19 cellular contexts compared by ENCODE assay signal in genomic region chr14:105951399-105951798, GRCh38.
DNase-seq lines count a peak whose midpoint lies in the region; ATAC-seq, FAIRE-seq and TF ChIP-seq lines count a peak whose summit lies in the region.
"Had no signal": no experiment of that assay in that cellular context is flagged by ENCODE, and none has a peak within 500 bp of the region (broad histone marks: within the 10 kb centered on the region; RNA-seq: fewer than 3 reads in every experiment).

No MANE protein-coding gene starts in this region.

- H3K27ac Mint-ChIP-seq in dendritic cell treated with granulocyte-macrophage colony-stimulating factor and Interleukin-4, amounts not matched to agents 40 ng/mL and 50 ng/mL, for 4 days: peak overlapping the region; percentile 28
- H3K27ac Mint-ChIP-seq in stimulated activated memory B cell treated with anti-CD40 and anti-IgM and Interleukin-4, amounts not matched to agents 10 μg/mL and 1 μg/mL and 100 μg/mL, for 72 hours: peak overlapping the region; percentile 49
- H3K27ac Mint-ChIP-seq in nephron progenitor cell: no peak overlapping the region
- H3K27ac Mint-ChIP-seq: CD4-positive, alpha-beta T cell; CD8-positive, alpha-beta T cell had no signal

- no peak overlapping the region for H3K4me3 Mint-ChIP-seq in dendritic cell treated with granulocyte-macrophage colony-stimulating factor and Interleukin-4, amounts not matched to agents 40 ng/mL and 50 ng/mL, for 4 days
- no peak overlapping the region for H3K4me3 Mint-ChIP-seq in stimulated activated memory B cell treated with anti-CD40 and anti-IgM and Interleukin-4, amounts not matched to agents 10 μg/mL and 1 μg/mL and 100 μg/mL, for 72 hours
- H3K4me3 Mint-ChIP-seq in nephron progenitor cell: no peak overlapping the region
- H3K4me3 Mint-ChIP-seq: B cell; CD4-positive, alpha-beta T cell; CD8-positive, alpha-beta T cell had no signal

- no peak for ATAC-seq in stimulated activated memory B cell treated with anti-CD40 and anti-IgM and Interleukin-4, amounts not matched to agents 10 μg/mL and 1 μg/mL and 100 μg/mL, for 72 hours
- ATAC-seq: A549; CD8-positive, alpha-beta T cell had no signal

- FAIRE-seq in HTR-8/SVneo (lab: Jason Lieb, UNC): no peak
- FAIRE-seq: A549, D721Med, G401.6, GM12891, GM19239 had no signal

- peaks cover 48% of the 10 kb centered on the region for H3K4me1 Mint-ChIP-seq in dendritic cell treated with granulocyte-macrophage colony-stimulating factor and Interleukin-4, amounts not matched to agents 40 ng/mL and 50 ng/mL, for 4 days (ENCODE audit: low read depth)
- peaks cover 45% of the 10 kb centered on the region for H3K4me1 Mint-ChIP-seq in stimulated activated memory B cell treated with anti-CD40 and anti-IgM and Interleukin-4, amounts not matched to agents 10 μg/mL and 1 μg/mL and 100 μg/mL, for 72 hours
- no peaks in the 10 kb centered on the region for H3K4me1 Mint-ChIP-seq in nephron progenitor cell

- TF ChIP-seq CTCF in nephron progenitor cell (IDR thresholded peaks at IDR 0.05): no peak

- no peaks in the 10 kb centered on the region for H3K36me3 Mint-ChIP-seq in dendritic cell treated with granulocyte-macrophage colony-stimulating factor and Interleukin-4, amounts not matched to agents 40 ng/mL and 50 ng/mL, for 4 days (ENCODE audit: low read depth)
- H3K36me3 Mint-ChIP-seq in stimulated activated memory B cell treated with anti-CD40 and anti-IgM and Interleukin-4, amounts not matched to agents 10 μg/mL and 1 μg/mL and 100 μg/mL, for 72 hours: no peaks in the 10 kb centered on the region
- peaks cover 4% of the 10 kb centered on the region for H3K36me3 Mint-ChIP-seq in nephron progenitor cell (ENCODE audit: low read depth)
- H3K36me3 Mint-ChIP-seq: CD8-positive, alpha-beta T cell had no signal

- H3K27me3 Mint-ChIP-seq in dendritic cell treated with granulocyte-macrophage colony-stimulating factor and Interleukin-4, amounts not matched to agents 40 ng/mL and 50 ng/mL, for 4 days: peaks cover 5% of the 10 kb centered on the region
- no peaks in the 10 kb centered on the region for H3K27me3 Mint-ChIP-seq in stimulated activated memory B cell treated with anti-CD40 and anti-IgM and Interleukin-4, amounts not matched to agents 10 μg/mL and 1 μg/mL and 100 μg/mL, for 72 hours
- peaks cover 6% of the 10 kb centered on the region for H3K27me3 Mint-ChIP-seq in nephron progenitor cell (ENCODE audit: low read depth, poor library complexity)
- H3K27me3 Mint-ChIP-seq: B cell had no signal

- peaks cover 26% of the 10 kb centered on the region for H3K9me3 Mint-ChIP-seq in dendritic cell treated with granulocyte-macrophage colony-stimulating factor and Interleukin-4, amounts not matched to agents 40 ng/mL and 50 ng/mL, for 4 days
- no peaks in the 10 kb centered on the region for H3K9me3 Mint-ChIP-seq in stimulated activated memory B cell treated with anti-CD40 and anti-IgM and Interleukin-4, amounts not matched to agents 10 μg/mL and 1 μg/mL and 100 μg/mL, for 72 hours
- H3K9me3 Mint-ChIP-seq in nephron progenitor cell: peaks cover 82% of the 10 kb centered on the region
- H3K9me3 Mint-ChIP-seq: CD8-positive, alpha-beta T cell had no signal

- DNase-seq in activated CD8-positive, alpha-beta memory T cell treated with anti-CD3 and anti-CD28 coated beads for 24 hours: peak; percentile 17
- no peak for DNase-seq in activated CD8-positive, alpha-beta memory T cell treated with anti-CD3 and anti-CD28 coated beads, Interleukin-2, amount 50 U/mL, for 4 hours
- DNase-seq in nephron progenitor cell (no peak), HTR-8/SVneo (ENCODE audit: insufficient read length, low spot score) (no peak)
- DNase-seq: AML-193; Caco-2; Calu3; CD4-positive, alpha-beta T cell; CD8-positive, alpha-beta T cell; DMS79 treated with DMSO at 0.1 percent for 48 hours; GF-D8 had no signal

- intact Hi-C loops in dendritic cell treated with granulocyte-macrophage colony-stimulating factor and Interleukin-4, amounts not matched to agents 40 ng/mL and 50 ng/mL, for 4 days (cut with micrococcal nuclease): no loop called here
